ENCODE assay signal across 31 cellular contexts in the genomic region with DNA sequence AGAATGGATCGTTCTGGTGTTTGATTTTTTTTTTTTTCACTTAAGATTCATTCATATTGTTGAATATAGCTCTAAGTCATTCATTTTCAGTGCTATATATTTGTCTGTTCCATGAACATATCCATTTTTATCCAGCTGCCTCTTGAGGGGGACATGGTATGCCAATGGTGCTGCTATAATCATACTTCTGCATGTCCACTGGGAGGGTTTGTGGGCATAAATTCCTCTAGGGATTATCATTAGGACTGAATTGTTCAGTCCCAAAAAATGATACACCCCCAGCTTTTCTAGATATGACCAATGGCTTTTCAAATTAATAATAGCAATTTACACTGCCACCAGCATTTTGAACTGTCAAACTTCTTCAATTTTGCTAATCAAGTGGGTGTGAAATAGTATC.
"Had no signal": no experiment of that assay in that cellular context is flagged by ENCODE, and none has a peak within 500 bp of the region (broad histone marks: within the 10 kb centered on the region; RNA-seq: fewer than 3 reads in every experiment).

No MANE protein-coding gene starts in this region.

- DNase-seq: activated B cell treated with CpG ODN at 0.5 μM for 24 hours; activated CD4-positive, alpha-beta memory T cell treated with anti-CD3 and anti-CD28 coated beads, Interleukin-2, amount 10 ng/mL, durations not matched to agents 7 days and 5 days; activated CD4-positive, alpha-beta T cell treated with anti-CD3 and anti-CD28 coated beads for 36 hours; activated CD4-positive, alpha-beta T cell treated with anti-CD3 and anti-CD28 coated beads, Interleukin-2, amount 50 U/mL, for 1 hour; activated gamma-delta T cell; activated naive CD4-positive, alpha-beta T cell treated with anti-CD3 and anti-CD28 coated beads, Interleukin-2, amount 10 ng/mL, durations not matched to agents 7 days and 5 days; activated naive CD8-positive, alpha-beta T cell treated with anti-CD3 and anti-CD28 coated beads for 36 hours; activated T-cell treated with anti-CD3 and anti-CD28 coated beads for 4 hours; activated T-cell treated with anti-CD3 and anti-CD28 coated beads, Interleukin-2, amount 50 U/mL, for 48 hours; adrenal gland; anterior cingulate cortex; central memory CD4-positive, alpha-beta T cell; MG63; MV-4-11; NCI-H1092 treated with DMSO at 0.1 percent for 48 hours; NCI-H1417 treated with DMSO at 0.1 percent for 48 hours; NCI-H1694; NCI-H2029; NCI-H510A treated with DMSO at 0.1 percent for 48 hours; NCI-H69; NK-92 treated with Interleukin-12 subunit alpha and Interleukin-12 subunit beta, amount 100 ng/mL, for 24 hours; OCI-M1; Right ventricle myocardium superior; RPMI8226; SJCRH30; T-helper 17 cell; T-helper 9 cell had no signal

- H3K9me3 ChIP-seq: adrenal gland, breast epithelium, MG63, SJCRH30 had no signal

- H3K4me3 ChIP-seq: adrenal gland, breast epithelium, MG63, SJCRH30 had no signal

- H3K4me2 ChIP-seq: KMS-11 had no signal

- ATAC-seq: activated CD4-positive, alpha-beta T cell treated with anti-CD3 and anti-CD28 coated beads for 36 hours; activated T-helper 17 cell treated with anti-CD3 and anti-CD28 coated beads, Interleukin-2, amount 50 U/mL, for 72 hours; Panc1; T-helper 17 cell had no signal

- H3K36me3 ChIP-seq: adrenal gland, breast epithelium, SJCRH30 had no signal

- H3K9ac ChIP-seq: KMS-11 had no signal

- H3K4me1 ChIP-seq: adrenal gland, breast epithelium had no signal

- H3K27me3 ChIP-seq: breast epithelium, MG63, SJCRH30 had no signal

- H3K27ac ChIP-seq: adrenal gland, breast epithelium, KMS-11, SJCRH30 had no signal
